In the genomic region with DNA sequence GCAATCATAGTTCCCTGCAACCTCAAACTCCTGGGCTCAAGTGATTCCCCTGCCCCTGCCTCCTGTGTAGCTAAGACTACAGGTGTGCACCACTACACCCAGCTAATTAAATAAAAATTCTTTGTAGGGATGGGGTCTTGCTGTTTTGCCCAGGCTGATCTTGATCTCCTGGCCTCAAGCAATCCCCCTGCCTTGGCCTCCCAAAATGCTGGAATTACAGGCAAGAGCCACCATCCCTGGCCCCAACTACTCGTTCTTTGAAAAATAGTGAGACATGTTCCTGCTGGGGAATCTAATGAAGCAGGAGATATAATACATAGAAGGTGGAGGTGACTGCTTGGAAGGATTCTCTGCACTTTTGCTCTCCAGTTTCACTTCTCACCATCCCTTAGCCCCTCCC, we compare ENCODE assay signal across 22 cellular contexts. TPM values are rescaled to one million over a fixed set of nuclear protein-coding genes. Genes with fewer than 3 reads are reported as not detected.
A peak's percentile ranks its signal among the peaks of the same experiment; 100 is the strongest.
DNase-seq lines count a peak whose midpoint lies in the region; ATAC-seq and TF ChIP-seq lines count a peak whose summit lies in the region.
"Had no signal": no experiment of that assay in that cellular context is flagged by ENCODE, and none has a peak within 500 bp of the region (broad histone marks: within the 10 kb centered on the region; RNA-seq: fewer than 3 reads in every experiment).

No MANE protein-coding gene starts in this region.

- 41% methylated on average over 1 of the region's 1 CpG; no CpG with 5 or more reads in 1 of the 2 donors for WGBS in testis, 2 donors
- WGBS in stomach, 5 donors: 0 to 63% (median 30%) methylated on average over 1 of the region's 1 CpG

- no peaks in the 10 kb centered on the region for H3K9me3 Mint-ChIP-seq in activated CD4-positive, alpha-beta T cell treated with anti-CD3 and anti-CD28 coated beads, Interleukin-2, amount 10 ng/mL, durations not matched to agents 7 days and 5 days
- H3K9me3 Mint-ChIP-seq in CD14-positive monocyte: peaks cover 0 to 4% (median 1%) of the 10 kb centered on the region in 7 donors

- intact Hi-C loops in CD14-positive monocyte (cut with micrococcal nuclease): no loop called here
- intact Hi-C loops in testis (cut with DNase I; ENCODE audit: low total_unique reads): no loop called here
- intact Hi-C loops in upper lobe of right lung (cut with DNase I): no loop called here
- intact Hi-C loops in stomach (cut with DNase I; ENCODE audit: low total_unique reads): no loop called here

- TF ChIP-seq CTCF in CD14-positive monocyte (IDR thresholded peaks at IDR 0.05) (no peak), testis (IDR thresholded peaks at IDR 0.05) (no peak), upper lobe of right lung (IDR thresholded peaks at IDR 0.05) (no peak), stomach (IDR thresholded peaks at IDR 0.05) (no peak)

- no peaks in the 10 kb centered on the region for H3K36me3 Mint-ChIP-seq in activated CD4-positive, alpha-beta T cell treated with anti-CD3 and anti-CD28 coated beads, Interleukin-2, amount 10 ng/mL, durations not matched to agents 7 days and 5 days (ENCODE audit: low read depth)
- H3K36me3 Mint-ChIP-seq in CD14-positive monocyte: no peaks in the 10 kb centered on the region
- H3K36me3 Mint-ChIP-seq: CD8-positive, alpha-beta memory T cell had no signal

- no peaks in the 10 kb centered on the region for H3K4me1 Mint-ChIP-seq in activated CD4-positive, alpha-beta T cell treated with anti-CD3 and anti-CD28 coated beads, Interleukin-2, amount 10 ng/mL, durations not matched to agents 7 days and 5 days
- no peaks in the 10 kb centered on the region for H3K4me1 Mint-ChIP-seq in CD14-positive monocyte
- H3K4me1 Mint-ChIP-seq: CD8-positive, alpha-beta memory T cell had no signal

- no peak overlapping the region for H3K4me3 Mint-ChIP-seq in activated CD4-positive, alpha-beta T cell treated with anti-CD3 and anti-CD28 coated beads, Interleukin-2, amount 10 ng/mL, durations not matched to agents 7 days and 5 days
- no peak overlapping the region for H3K4me3 Mint-ChIP-seq in CD14-positive monocyte
- H3K4me3 Mint-ChIP-seq: CD8-positive, alpha-beta memory T cell; H9 had no signal

- peaks cover 30% of the 10 kb centered on the region for H3K27me3 Mint-ChIP-seq in activated CD4-positive, alpha-beta T cell treated with anti-CD3 and anti-CD28 coated beads, Interleukin-2, amount 10 ng/mL, durations not matched to agents 7 days and 5 days
- H3K27me3 Mint-ChIP-seq in CD14-positive monocyte (ENCODE audit: low read depth in 3 of 3): peaks cover 14 to 25% (median 19%) of the 10 kb centered on the region in 3 donors

- CTCF ChIA-PET in activated CD4-positive, alpha-beta T cell treated with anti-CD3 and anti-CD28 coated beads, Interleukin-2, amount 10 ng/mL, durations not matched to agents 7 days and 5 days (lab: Charles Lee): no interaction called here

- H3K4me3 ChIP-seq in testis (no peak overlapping the region), upper lobe of right lung (no peak overlapping the region), stomach (no peak overlapping the region)
- H3K4me3 ChIP-seq: A549, BLaER1, GM12878 had no signal

- no peak for ATAC-seq in upper lobe of right lung
- ATAC-seq: A549, GM12878, HepG2 had no signal

- H3K36me3 ChIP-seq in testis (ENCODE audit: low read depth, missing control alignments): no peaks in the 10 kb centered on the region
- H3K36me3 ChIP-seq in upper lobe of right lung: no peaks in the 10 kb centered on the region
- no peaks in the 10 kb centered on the region for H3K36me3 ChIP-seq in stomach
- H3K36me3 ChIP-seq: BLaER1 had no signal

- H3K9me3 ChIP-seq in testis (no peaks in the 10 kb centered on the region), upper lobe of right lung (no peaks in the 10 kb centered on the region), stomach (peaks cover 0 to 10% (median 0%) of the 10 kb centered on the region in 4 donors)
- H3K9me3 ChIP-seq: A549, BLaER1 had no signal

- H3K27ac ChIP-seq in testis: no peak overlapping the region
- no peak overlapping the region for H3K27ac ChIP-seq in upper lobe of right lung
- H3K27ac ChIP-seq in stomach: no peak overlapping the region
- H3K27ac ChIP-seq: 22Rv1, A549, BLaER1 had no signal

- no peak overlapping the region for H3K27ac Mint-ChIP-seq in activated CD4-positive, alpha-beta T cell treated with anti-CD3 and anti-CD28 coated beads, Interleukin-2, amount 10 ng/mL, durations not matched to agents 7 days and 5 days
- no peak overlapping the region for H3K27ac Mint-ChIP-seq in CD14-positive monocyte
- H3K27ac Mint-ChIP-seq: H9 had no signal

- no peaks in the 10 kb centered on the region for H3K27me3 ChIP-seq in testis
- no peaks in the 10 kb centered on the region for H3K27me3 ChIP-seq in upper lobe of right lung
- peaks cover 0 to 22% (median 0%) of the 10 kb centered on the region in 3 donors for H3K27me3 ChIP-seq in stomach
- H3K27me3 ChIP-seq: BLaER1 had no signal

- no peak for TF ChIP-seq POLR2A in testis (IDR thresholded peaks at IDR 0.05)
- TF ChIP-seq POLR2A in stomach (IDR thresholded peaks at IDR 0.05): no peak

- peak; percentile 1 for DNase-seq in activated CD4-positive, alpha-beta T cell treated with anti-CD3 and anti-CD28 coated beads, Interleukin-2, amount 10 ng/mL, durations not matched to agents 7 days and 5 days
- DNase-seq in activated CD4-positive, alpha-beta T cell treated with anti-CD3 and anti-CD28 coated beads for 4 hours: no peak
- DNase-seq in CD14-positive monocyte (ENCODE audit: low spot score): peak; percentile 6
- DNase-seq in mesenteric fat pad (ENCODE audit: low spot score): peak; percentile 60
- DNase-seq in testis: peak; percentile 5
- no peak for DNase-seq in central memory CD4-positive, alpha-beta T cell
- DNase-seq in upper lobe of right lung: no peak
- no peak for DNase-seq in stomach
- DNase-seq: CD8-positive, alpha-beta memory T cell; COR-L47; DMS 273 treated with DMSO at 0.1 percent for 48 hours; DMS53; DND-41; EL; H9 had no signal

- POLR2A ChIA-PET in activated CD4-positive, alpha-beta T cell treated with anti-CD3 and anti-CD28 coated beads, Interleukin-2, amount 10 ng/mL, durations not matched to agents 7 days and 5 days (lab: Charles Lee): no interaction called here

- H3K4me1 ChIP-seq in testis (no peaks in the 10 kb centered on the region), upper lobe of right lung (no peaks in the 10 kb centered on the region), stomach (no peaks in the 10 kb centered on the region)
- H3K4me1 ChIP-seq: A549, BLaER1 had no signal

- no peak for TF ChIP-seq EP300 in stomach (IDR thresholded peaks at IDR 0.05)

RNA-seq across cellular contexts. Expression of gene RFPL3, which starts 40.1 kb away (rescaled TPM):
- not detected for total RNA-seq in activated CD4-positive, alpha-beta T cell treated with anti-CD3 and anti-CD28 coated beads, Interleukin-2, amount 10 ng/mL, durations not matched to agents 7 days and 5 days
- polyA plus RNA-seq in CD14-positive monocyte (not detected), testis (ENCODE audit: insufficient read depth, low read depth, low replicate concordance) (4.1 TPM), stomach (not detected)
- total RNA-seq in mesenteric fat pad (not detected), testis (1 to 10 TPM; 2.6 to 3.6 TPM), upper lobe of right lung (not detected), stomach (not detected)
- total RNA-seq: CD8-positive, alpha-beta memory T cell; G401; GM12878; H9; HepG2 had no signal
- polyA plus RNA-seq: A549; AG04450; CD8-positive, alpha-beta memory T cell; GM12878; HepG2 had no signal

Comparison
In these comparisons a context has a peak if more than half of its experiments do, and no peak if none do; other contexts are left out.
1. DNase-seq: peak in activated CD4-positive, alpha-beta T cell treated with anti-CD3 and anti-CD28 coated beads, Interleukin-2, amount 10 ng/mL, durations not matched to agents 7 days and 5 days (single experiment), CD14-positive monocyte (single experiment), mesenteric fat pad (single experiment) and testis (single experiment); none in activated CD4-positive, alpha-beta T cell treated with anti-CD3 and anti-CD28 coated beads for 4 hours (0 of 2), central memory CD4-positive, alpha-beta T cell (single experiment), upper lobe of right lung (single experiment) and stomach (single experiment).